Comparison of ENCODE assay signal across 11 cellular contexts in genomic region chr5:42810905-42811590, GRCh38. TPM values are rescaled to one million over a fixed set of nuclear protein-coding genes. Genes with fewer than 3 reads are reported as not detected.
DNase-seq lines count a peak whose midpoint lies in the region; ATAC-seq and TF ChIP-seq lines count a peak whose summit lies in the region.
"Had no signal": no experiment of that assay in that cellular context is flagged by ENCODE, and none has a peak within 500 bp of the region (broad histone marks: within the 10 kb centered on the region; RNA-seq: fewer than 3 reads in every experiment).

No MANE protein-coding gene starts in this region.

- no peaks in the 10 kb centered on the region for H3K9me3 Mint-ChIP-seq in T-helper 2 cell treated with Interferon-gamma antibody and Interleukin-4, amounts not matched to agents 5 μg/mL and 100 μg/mL, for 36 hours
- H3K9me3 Mint-ChIP-seq: activated B cell treated with CpG ODN at 0.5 μM for 24 hours; activated naive CD8-positive, alpha-beta T cell treated with anti-CD3 and anti-CD28 coated beads for 36 hours had no signal

- DNase-seq in H7: no peak
- DNase-seq in caudate nucleus (lab: John Stamatoyannopoulos, UW): no peak
- DNase-seq in iris pigment epithelial cell (ENCODE audit: low read depth): peak; percentile 9
- DNase-seq in sciatic nerve (ENCODE audit: low spot score): no peak
- DNase-seq in SKM-1 treated with dmso at 0.1 percent for 144 hours (lab: John Stamatoyannopoulos, UW; ENCODE audit: unreplicated experiment): no peak
- no peak for DNase-seq in NCI-H2107 treated with DMSO at 0.1 percent for 48 hours (lab: John Stamatoyannopoulos, UW; ENCODE audit: unreplicated experiment)
- DNase-seq in T-helper 2 cell treated with Interferon-gamma antibody and Interleukin-4, amounts not matched to agents 5 μg/mL and 100 μg/mL, for 36 hours (ENCODE audit: low spot score): no peak
- no peak for DNase-seq in GM13977 (ENCODE audit: low spot score)
- DNase-seq: activated B cell treated with CpG ODN at 0.5 μM for 24 hours; activated naive CD8-positive, alpha-beta T cell treated with anti-CD3 and anti-CD28 coated beads for 36 hours had no signal

- in situ Hi-C loops in GM13977 (cut with MboI; ENCODE audit: low pct_unique_long_range_greater_than_20kb, low sequenced_read_pairs, unreplicated experiment): no loop called here

- peak overlapping the region; percentile 100 for H3K27ac ChIP-seq in caudate nucleus (ENCODE audit: low read depth, low read length)

- H3K4me3 ChIP-seq in H7 (ENCODE audit: insufficient read depth, low read depth, low read length): peak overlapping the region; percentile 21; the same call in 1 of the 2 replicates

- intact Hi-C loops in sciatic nerve (cut with DNase I): no loop called here

- no peaks in the 10 kb centered on the region for H3K27me3 ChIP-seq in H7 (ENCODE audit: control insufficient read depth, insufficient read depth, low read length)

- ATAC-seq in sciatic nerve: peak; percentile 43

- no peaks in the 10 kb centered on the region for H3K36me3 ChIP-seq in H7 (replicated peaks; ENCODE audit: control insufficient read depth, insufficient read depth, low read length)

- H3K4me3 Mint-ChIP-seq in T-helper 2 cell treated with Interferon-gamma antibody and Interleukin-4, amounts not matched to agents 5 μg/mL and 100 μg/mL, for 36 hours: no peak overlapping the region
- H3K4me3 Mint-ChIP-seq: activated B cell treated with CpG ODN at 0.5 μM for 24 hours; activated naive CD8-positive, alpha-beta T cell treated with anti-CD3 and anti-CD28 coated beads for 36 hours; B cell had no signal

- no peak for TF ChIP-seq CTCF in GM13977 (IDR thresholded peaks at IDR 0.05; ENCODE audit: extremely low read depth, insufficient read depth, missing control alignments)

- H3K4me1 Mint-ChIP-seq in T-helper 2 cell treated with Interferon-gamma antibody and Interleukin-4, amounts not matched to agents 5 μg/mL and 100 μg/mL, for 36 hours (ENCODE audit: low read depth): no peaks in the 10 kb centered on the region
- H3K4me1 Mint-ChIP-seq: activated B cell treated with CpG ODN at 0.5 μM for 24 hours, B cell had no signal

- no peaks in the 10 kb centered on the region for H3K36me3 Mint-ChIP-seq in T-helper 2 cell treated with Interferon-gamma antibody and Interleukin-4, amounts not matched to agents 5 μg/mL and 100 μg/mL, for 36 hours (ENCODE audit: low read depth)

- no peak overlapping the region for H3K27ac Mint-ChIP-seq in T-helper 2 cell treated with Interferon-gamma antibody and Interleukin-4, amounts not matched to agents 5 μg/mL and 100 μg/mL, for 36 hours
- H3K27ac Mint-ChIP-seq: activated B cell treated with CpG ODN at 0.5 μM for 24 hours; activated naive CD8-positive, alpha-beta T cell treated with anti-CD3 and anti-CD28 coated beads for 36 hours; B cell had no signal

- no peaks in the 10 kb centered on the region for H3K27me3 Mint-ChIP-seq in T-helper 2 cell treated with Interferon-gamma antibody and Interleukin-4, amounts not matched to agents 5 μg/mL and 100 μg/mL, for 36 hours (ENCODE audit: low read depth)
- H3K27me3 Mint-ChIP-seq: activated naive CD8-positive, alpha-beta T cell treated with anti-CD3 and anti-CD28 coated beads for 36 hours; B cell had no signal

RNA-seq across cellular contexts. Expression of gene SELENOP, which starts 0.6 kb away (rescaled TPM):
- 44.9 and 56.9 TPM in 2 replicates for total RNA-seq in H7 (2014; rRNA removed; shearing (Covaris generic))
- total RNA-seq in sciatic nerve: 801 TPM
- total RNA-seq: activated B cell treated with CpG ODN at 0.5 μM for 24 hours; activated naive CD8-positive, alpha-beta T cell treated with anti-CD3 and anti-CD28 coated beads for 36 hours had no signal

RNA-seq across cellular contexts. Expression of gene CCDC152, which starts 54.4 kb away (rescaled TPM):
- total RNA-seq in H7 (2014; rRNA removed; shearing (Covaris generic)): 2.9 and 6.6 TPM in 2 replicates
- total RNA-seq in sciatic nerve: 5.2 TPM

Comparison
In these comparisons a context has a peak if more than half of its experiments do, and no peak if none do; other contexts are left out.
1. RNA of gene SELENOP, which starts 0.6 kb away (total RNA-seq): 801 TPM in sciatic nerve (single experiment); 44.9 to 56.9 TPM in H7; every median in the first group is over 10 times any median in the second.